ENCODE assay signal across 8 cellular contexts in the genomic region with DNA sequence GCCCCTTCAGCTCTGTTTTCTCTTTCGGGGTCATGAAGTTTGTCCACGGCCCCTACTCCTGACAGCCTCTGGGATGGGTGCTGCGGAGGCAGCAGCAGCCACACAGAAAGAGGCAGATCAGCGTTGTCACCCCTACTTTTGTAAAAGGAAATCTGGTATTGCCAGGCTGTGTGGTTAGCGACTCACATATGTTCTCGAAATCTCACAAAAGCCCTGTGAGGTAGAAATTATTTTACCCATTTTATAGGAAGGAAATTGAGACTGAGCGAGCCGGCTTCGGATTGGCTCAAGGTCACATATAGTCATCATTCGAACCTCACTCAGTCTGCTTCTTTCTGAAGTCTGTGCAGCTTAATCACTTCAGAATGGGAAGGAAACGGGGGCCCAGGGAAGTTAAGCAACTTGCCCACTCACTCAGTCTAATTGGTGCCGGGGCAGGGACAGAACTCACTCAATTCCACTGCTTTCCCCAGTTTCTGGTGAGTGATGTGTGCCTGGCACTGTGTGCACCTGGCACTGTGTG. TPM values are rescaled to one million over a fixed set of nuclear protein-coding genes. Genes with fewer than 3 reads are reported as not detected.
A peak's percentile ranks its signal among the peaks of the same experiment; 100 is the strongest.
DNase-seq lines count a peak whose midpoint lies in the region; ATAC-seq, FAIRE-seq and TF ChIP-seq lines count a peak whose summit lies in the region.

No MANE protein-coding gene starts in this region.

- H3K36me3 ChIP-seq in ACC112 (ENCODE audit: insufficient read depth, low read length) (0 out of 2 replicates have a peak, but pooled peaks cover 2% of the 10 kb centered on the region), endothelial cell of umbilical vein (ENCODE audit: control insufficient read depth in 2 of 2, extremely low read depth in 1 of 2, insufficient read depth in 2 of 2, low read length in 2 of 2) (no peaks in the 10 kb centered on the region), urinary bladder (ENCODE audit: insufficient read depth) (no peaks in the 10 kb centered on the region)

- H3K4me1 ChIP-seq in ACC112 (ENCODE audit: control insufficient read depth, insufficient read depth, low read length, unreplicated experiment), result peaks cover 29% of the 10 kb centered on the region
- peaks cover 27% of the 10 kb centered on the region for H3K4me1 ChIP-seq in endothelial cell of umbilical vein (ENCODE audit: control insufficient read depth, extremely low read depth, insufficient read depth, low read length)
- H3K4me1 ChIP-seq in urinary bladder (ENCODE audit: insufficient read depth), result peaks cover 7% of the 10 kb centered on the region

- no peak for TF ChIP-seq POLR2A in endothelial cell of umbilical vein (IDR thresholded peaks at IDR 0.05; ENCODE audit: low read depth, low read length)

- H3K36me3 Mint-ChIP-seq in natural killer cell, result no peaks in the 10 kb centered on the region

- peak overlapping the region; percentile 88 for H3K4me2 ChIP-seq in endothelial cell of umbilical vein (ENCODE audit: insufficient read depth, low read length)

- peak; percentile 27 for DNase-seq in activated CD4-positive, alpha-beta T cell treated with anti-CD3 and anti-CD28 coated beads, Interleukin-2, amount 50 U/mL, for 1 hour
- DNase-seq in endothelial cell of umbilical vein (ENCODE audit: low read depth, low spot score), result peak; percentile 76
- no peak for DNase-seq in natural killer cell
- DNase-seq in OCI-M2 (lab: John Stamatoyannopoulos, UW; ENCODE audit: unreplicated experiment), result no peak

- intact Hi-C loops in endothelial cell of umbilical vein (cut with micrococcal nuclease) (loop anchor here (1.0 to 5.0 kb wide), 5 partner anchors 34 to 843 kb away; a partner anchor contains a TSS), natural killer cell (cut with micrococcal nuclease) (loop anchor here (1.0 to 5.0 kb wide), 2 partner anchors 52 to 108 kb away; a partner anchor contains a TSS)

- FAIRE-seq in endothelial cell of umbilical vein (lab: Jason Lieb, UNC), result peak; percentile 88

- H3K79me2 ChIP-seq in ACC112 (ENCODE audit: control insufficient read depth, insufficient read depth, low read length, unreplicated experiment) (peaks cover 29% of the 10 kb centered on the region), endothelial cell of umbilical vein (ENCODE audit: control insufficient read depth, insufficient read depth, low read length) (peaks cover 27% of the 10 kb centered on the region)

- H2AFZ ChIP-seq in ACC112 (ENCODE audit: low read length, unreplicated experiment) (peak overlapping the region; percentile 43), endothelial cell of umbilical vein (ENCODE audit: low read depth, low read length) (peak overlapping the region; percentile 83)

- H3K27me3 ChIP-seq in ACC112 (ENCODE audit: insufficient read depth, low read length), result no peaks in the 10 kb centered on the region
- H3K27me3 ChIP-seq in endothelial cell of umbilical vein (ENCODE audit: control insufficient read depth in 2 of 2, insufficient read depth in 2 of 2, low read length in 2 of 2), result no peaks in the 10 kb centered on the region

- peaks cover 5 to 6% of the 10 kb centered on the region in 2 donors for H3K27me3 Mint-ChIP-seq in natural killer cell (ENCODE audit: low read depth in 2 of 2)

- H3K27ac ChIP-seq in ACC112 (ENCODE audit: low read depth, low read length), result peak overlapping the region; percentile 89
- peak overlapping the region; percentile 90 for H3K27ac ChIP-seq in endothelial cell of umbilical vein (ENCODE audit: insufficient read depth, low read depth, low read length)
- peak overlapping the region; percentile 95 for H3K27ac ChIP-seq in urinary bladder (ENCODE audit: low read depth)

- TF ChIP-seq CTCF in endothelial cell of umbilical vein (IDR thresholded peaks at IDR 0.05; ENCODE audit: extremely low read depth in 1 of 2, insufficient read depth in 1 of 2, low read depth in 1 of 2, low read length in 2 of 2), result no peak
- TF ChIP-seq CTCF in natural killer cell (IDR thresholded peaks at IDR 0.05), result no peak

- H3K4me1 Mint-ChIP-seq in natural killer cell, result peaks cover 0 to 9% of the 10 kb centered on the region in 2 donors

- no peaks in the 10 kb centered on the region for H4K20me1 ChIP-seq in endothelial cell of umbilical vein (replicated peaks; ENCODE audit: control insufficient read depth, extremely low read depth, insufficient read depth, low read length)

- CTCF ChIA-PET in endothelial cell of umbilical vein (lab: Charles Lee), result interaction anchor here (1.2 to 3.2 kb wide), 7 partner anchors 10 to 108 kb away, joined by 3 to 13 read pairs (median 6); a partner anchor contains a TSS

- WGBS in urinary bladder, result 17% methylated on average over 12 of the region's 12 CpGs

- H3K9me1 ChIP-seq in endothelial cell of umbilical vein (replicated peaks; ENCODE audit: control insufficient read depth, extremely low read depth, insufficient read depth, low read length), result no peaks in the 10 kb centered on the region

- H3K9me3 Mint-ChIP-seq in natural killer cell, result no peaks in the 10 kb centered on the region

- H3K4me3 ChIP-seq in ACC112 (ENCODE audit: low read depth, low read length) (peak overlapping the region; percentile 95), endothelial cell of umbilical vein (replicated peaks in 1 of 3; ENCODE audit: insufficient read depth in 1 of 3, low read depth in 1 of 3, low read length in 3 of 3) (peak overlapping the region; percentile 54 to 97 (median 72)), urinary bladder (ENCODE audit: low read depth, low read length) (peak overlapping the region; percentile 76)

- peak overlapping the region; percentile 77 for H3K4me3 Mint-ChIP-seq in natural killer cell

- POLR2A ChIA-PET in endothelial cell of umbilical vein (lab: Charles Lee), result no interaction called here

- peak overlapping the region; percentile 90 for H3K9ac ChIP-seq in endothelial cell of umbilical vein (replicated peaks; ENCODE audit: extremely low read depth, insufficient read depth, low read length)

- H3K9me3 ChIP-seq in endothelial cell of umbilical vein (replicated peaks; ENCODE audit: control insufficient read depth, insufficient read depth, low read length), result no peaks in the 10 kb centered on the region

- peak overlapping the region; percentile 7 to 11 for H3K27ac Mint-ChIP-seq in natural killer cell

- dilution Hi-C loops in endothelial cell of umbilical vein (cut with MboI; ENCODE audit: extremely low pct_ligation_motif_present, low sequenced_read_pairs), result no loop called here

- ATAC-seq in HG03432 (IDR thresholded peaks at IDR 0.05; ENCODE audit: unreplicated experiment) (peak; percentile 4), natural killer cell (peak; percentile 38 to 66 (median 49)), HG03045 (IDR thresholded peaks at IDR 0.05; ENCODE audit: unreplicated experiment) (no peak)

- BruUV-seq in endothelial cell of umbilical vein (replicated peaks; lab: Mats Ljungman, UMichigan), result TSS peak; percentile 35

TF ChIP-seq in endothelial cell of umbilical vein, 7 proteins besides CTCF, POLR2A, EP300 and RAD21:
- TF ChIP-seq MYC (IDR thresholded peaks at IDR 0.05; ENCODE audit: low read depth, low read length) (no peak), FOS (IDR thresholded peaks at IDR 0.05; ENCODE audit: borderline replicate concordance, insufficient read depth, low read length) (peak; percentile 32), EZH2 (IDR thresholded peaks at IDR 0.05; ENCODE audit: borderline replicate concordance, low read depth, low read length, severe bottlenecking) (no peak), JUN (IDR thresholded peaks at IDR 0.05; ENCODE audit: borderline replicate concordance, insufficient read depth, insufficient read length, low read depth) (no peak), GATA2 (IDR thresholded peaks at IDR 0.05; ENCODE audit: insufficient read depth, insufficient read length, low read depth, low read length) (no peak), POLR2AphosphoS5 (IDR thresholded peaks at IDR 0.05; ENCODE audit: insufficient read depth, low read depth, low read length) (peak; percentile 27)
- TF ChIP-seq, protein P1, sequence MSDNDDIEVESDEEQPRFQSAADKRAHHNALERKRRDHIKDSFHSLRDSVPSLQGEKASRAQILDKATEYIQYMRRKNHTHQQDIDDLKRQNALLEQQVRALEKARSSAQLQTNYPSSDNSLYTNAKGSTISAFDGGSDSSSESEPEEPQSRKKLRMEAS (IDR thresholded peaks at IDR 0.05; ENCODE audit: insufficient read depth, insufficient read length), result no peak
TF ChIP-seq in endothelial cell of umbilical vein: peak in this region for 2.

RNA-seq across cellular contexts. Expression of a gene that starts 1.1 kb away (rescaled TPM):
- total RNA-seq in endothelial cell of umbilical vein (223 and 249 TPM in 2 replicates), natural killer cell (10 to 100 TPM in 1 of 3 donors, 1 to 10 TPM in 2; 2.0 to 19.4 (median 2.0) TPM), urinary bladder (93.3 TPM)
- polyA plus RNA-seq in endothelial cell of umbilical vein (113 and 117 TPM in 2 replicates), urinary bladder (40.8 TPM)
- polyA plus RNA-seq in endothelial cell of umbilical vein (2011; cell fraction: cytosol; rRNA removed), result 152 and 153 TPM in 2 replicates
- polyA plus RNA-seq in endothelial cell of umbilical vein (2011; cell fraction: nucleus; rRNA removed), result 85.0 and 102 TPM in 2 replicates
- polyA plus RNA-seq in endothelial cell of umbilical vein (2012), result 259 and 324 TPM in 2 replicates
- 84.1 and 89.5 TPM in 2 replicates for polyA minus RNA-seq in endothelial cell of umbilical vein
- polyA minus RNA-seq in endothelial cell of umbilical vein (2011; cell fraction: cytosol; rRNA and poly(A)+ RNA removed), result 13.7 TPM
- 32.4 and 34.6 TPM in 2 replicates for polyA minus RNA-seq in endothelial cell of umbilical vein (2011; cell fraction: nucleus; rRNA and poly(A)+ RNA removed)

RNA-seq across cellular contexts. Expression of a gene that starts 53.6 kb away (rescaled TPM):
- total RNA-seq in endothelial cell of umbilical vein (15.3 and 18.7 TPM in 2 replicates), natural killer cell (10 to 100 TPM; 68.8 to 97.7 (median 71.1) TPM), urinary bladder (66.8 TPM)
- polyA plus RNA-seq in endothelial cell of umbilical vein (5.3 and 6.0 TPM in 2 replicates), urinary bladder (10.2 TPM)
- 6.0 and 6.8 TPM in 2 replicates for polyA plus RNA-seq in endothelial cell of umbilical vein (2011; cell fraction: cytosol; rRNA removed)
- 18.7 and 19.0 TPM in 2 replicates for polyA plus RNA-seq in endothelial cell of umbilical vein (2011; cell fraction: nucleus; rRNA removed)
- 4.4 and 4.9 TPM in 2 replicates for polyA plus RNA-seq in endothelial cell of umbilical vein (2012)
- 34.8 and 38.1 TPM in 2 replicates for polyA minus RNA-seq in endothelial cell of umbilical vein
- polyA minus RNA-seq in endothelial cell of umbilical vein (2011; cell fraction: cytosol; rRNA and poly(A)+ RNA removed), result 7.3 TPM
- 50.3 and 59.5 TPM in 2 replicates for polyA minus RNA-seq in endothelial cell of umbilical vein (2011; cell fraction: nucleus; rRNA and poly(A)+ RNA removed)

Comparison
In these comparisons a context has a peak if more than half of its experiments do, and no peak if none do; other contexts are left out.
1. DNase-seq: peak in activated CD4-positive, alpha-beta T cell treated with anti-CD3 and anti-CD28 coated beads, Interleukin-2, amount 50 U/mL, for 1 hour (single experiment) and endothelial cell of umbilical vein (single experiment); none in natural killer cell (single experiment) and OCI-M2 (single experiment).
2. Peak in every context shown above with its lines, with median percentiles within 50 percentile points of each other: H3K27ac ChIP-seq and H3K4me3 ChIP-seq.